1 cellular context compared by ENCODE assay signal in genomic region chr20:1469925-1470571, GRCh38.
TF ChIP-seq lines count a peak whose summit lies in the region.

No MANE protein-coding gene starts in this region.

TF ChIP-seq in K562, 482 proteins besides CTCF, POLR2A, EP300 and RAD21 (continued from another document and continues in another):
- no peak for TF ChIP-seq ZNF407 (IDR thresholded peaks at IDR 0.05; ENCODE audit: low read depth)
- TF ChIP-seq HES1 (IDR thresholded peaks at IDR 0.05; ENCODE audit: low read depth) = no peak
- no peak for TF ChIP-seq ZBTB43 (CRISPR knock-in tag; IDR thresholded peaks at IDR 0.05)
- TF ChIP-seq PML (IDR thresholded peaks at IDR 0.05; ENCODE audit: low read length) = no peak
- TF ChIP-seq MYNN (IDR thresholded peaks at IDR 0.05) = 0 out of 2 replicates have a peak, but pooled peaks have one; percentile 30
- TF ChIP-seq MYNN (CRISPR knock-in tag; IDR thresholded peaks at IDR 0.05) = no peak
- TF ChIP-seq MYC (IDR thresholded peaks at IDR 0.05; ENCODE audit: low read depth, low read length) = no peak
- no peak for TF ChIP-seq MYC (CRISPR knock-in tag; IDR thresholded peaks at IDR 0.05; ENCODE audit: borderline replicate concordance, low read depth)
- TF ChIP-seq CEBPB (tag; IDR thresholded peaks at IDR 0.05) = no peak
- TF ChIP-seq CHD2 (IDR thresholded peaks at IDR 0.05; ENCODE audit: low read depth, low read length) = no peak
- TF ChIP-seq GTF2A2 (tag; IDR thresholded peaks at IDR 0.05) = no peak
- no peak for TF ChIP-seq IRF9 (tag; IDR thresholded peaks at IDR 0.05)
- no peak for TF ChIP-seq ZNF133 (CRISPR knock-in tag; IDR thresholded peaks at IDR 0.05)
- TF ChIP-seq E2F1 (CRISPR knock-in tag; IDR thresholded peaks at IDR 0.05) = no peak
- TF ChIP-seq PHTF2 (CRISPR knock-in tag; IDR thresholded peaks at IDR 0.05) = no peak
- peak; percentile 59; the same call in 1 of the 2 replicates for TF ChIP-seq STAG1 (CRISPR knock-in tag; IDR thresholded peaks at IDR 0.05; ENCODE audit: borderline replicate concordance)
- no peak for TF ChIP-seq ZNF12 (CRISPR knock-in tag; IDR thresholded peaks at IDR 0.05)
- no peak for TF ChIP-seq KDM5B (IDR thresholded peaks at IDR 0.05; ENCODE audit: insufficient replicate concordance, low read depth, low read length)
- TF ChIP-seq KLF16 (IDR thresholded peaks at IDR 0.05) = no peak
- no peak for TF ChIP-seq ZNF511 (CRISPR knock-in tag; IDR thresholded peaks at IDR 0.05)
- no peak for TF ChIP-seq BRF1 (IDR thresholded peaks at IDR 0.05; ENCODE audit: borderline replicate concordance, extremely low read depth, insufficient read length)
- TF ChIP-seq SMARCE1 (IDR thresholded peaks at IDR 0.05) = no peak
- TF ChIP-seq TCF7L2 (IDR thresholded peaks at IDR 0.05; ENCODE audit: low read depth, low read length) = no peak
- no peak for TF ChIP-seq BRCA1 (IDR thresholded peaks at IDR 0.05)
- TF ChIP-seq BRCA1 (CRISPR knock-in tag; IDR thresholded peaks at IDR 0.05) = no peak
- no peak for TF ChIP-seq MYBL2 (IDR thresholded peaks at IDR 0.05; ENCODE audit: low read depth)
- no peak for TF ChIP-seq MYBL2 (CRISPR knock-in tag; IDR thresholded peaks at IDR 0.05; ENCODE audit: borderline replicate concordance)
- TF ChIP-seq LEF1 (IDR thresholded peaks at IDR 0.05) = no peak
- TF ChIP-seq ZNF449 (CRISPR knock-in tag; IDR thresholded peaks at IDR 0.05) = no peak
- TF ChIP-seq MEIS2 (IDR thresholded peaks at IDR 0.05; ENCODE audit: partially characterized antibody) = no peak
- TF ChIP-seq E2F8 (IDR thresholded peaks at IDR 0.05; ENCODE audit: low read depth, partially characterized antibody) = no peak
- TF ChIP-seq ZNF239 (CRISPR knock-in tag; IDR thresholded peaks at IDR 0.05) = no peak
- no peak for TF ChIP-seq ZNF408 (CRISPR knock-in tag; IDR thresholded peaks at IDR 0.05; ENCODE audit: low read depth)
- TF ChIP-seq HSF4 (CRISPR knock-in tag; IDR thresholded peaks at IDR 0.05; ENCODE audit: borderline replicate concordance) = no peak
- TF ChIP-seq ZNF232 (CRISPR knock-in tag; IDR thresholded peaks at IDR 0.05) = no peak
- TF ChIP-seq FOSL1 (tag; conservative IDR thresholded peaks at IDR 0.05) = peak; percentile 83
- TF ChIP-seq ZNF165 (CRISPR knock-in tag; IDR thresholded peaks at IDR 0.05; ENCODE audit: borderline replicate concordance) = no peak
- no peak for TF ChIP-seq POLR2H (tag; IDR thresholded peaks at IDR 0.05; ENCODE audit: low read depth)
